1 cellular context compared by ENCODE assay signal in genomic region chr5:2136728-2137333, GRCh38.
TF ChIP-seq lines count a peak whose summit lies in the region.

No MANE protein-coding gene starts in this region.

TF ChIP-seq in K562, 482 proteins besides CTCF, POLR2A, EP300 and RAD21 (continued from another document):
- TF ChIP-seq CBX5 (IDR thresholded peaks at IDR 0.05; ENCODE audit: borderline replicate concordance, low read depth) (no peak), POLR2AphosphoS2 (IDR thresholded peaks at IDR 0.05; ENCODE audit: low read length) (no peak), MCM2 (IDR thresholded peaks at IDR 0.05; ENCODE audit: low read depth) (no peak), HES1 (IDR thresholded peaks at IDR 0.05; ENCODE audit: low read depth) (no peak), ARID2 (IDR thresholded peaks at IDR 0.05) (no peak), KLF16 (IDR thresholded peaks at IDR 0.05) (peak; percentile 25; the same call in 1 of the 2 replicates), KAT8 (IDR thresholded peaks at IDR 0.05; ENCODE audit: low read depth) (no peak), TEAD4 (IDR thresholded peaks at IDR 0.05; ENCODE audit: low read length) (peak; percentile 95), TEAD4 (CRISPR knock-in tag; IDR thresholded peaks at IDR 0.05; ENCODE audit: borderline replicate concordance) (no peak), PHF8 (IDR thresholded peaks at IDR 0.05; ENCODE audit: borderline replicate concordance, low read length) (no peak), RHOXF2B (CRISPR knock-in tag; conservative IDR thresholded peaks at IDR 0.05) (no peak), SMAD3 (CRISPR knock-in tag; conservative IDR thresholded peaks at IDR 0.05) (no peak), ZNF253 (CRISPR knock-in tag; conservative IDR thresholded peaks at IDR 0.05) (no peak), BHLHE40 (IDR thresholded peaks at IDR 0.05; ENCODE audit: low read length) (0 out of 2 replicates have a peak, but pooled peaks have one; percentile 30), ZSCAN29 (IDR thresholded peaks at IDR 0.05) (no peak)
